ENCODE assay signal across 24 cellular contexts in genomic region chr6:153309666-153310065, GRCh38.
"Had no signal": no experiment of that assay in that cellular context is flagged by ENCODE, and none has a peak within 500 bp of the region (broad histone marks: within the 10 kb centered on the region; RNA-seq: fewer than 3 reads in every experiment).

No MANE protein-coding gene starts in this region.

- H3K36me3 ChIP-seq: esophagus squamous epithelium, heart right ventricle, left lung, right lobe of liver, tibial artery had no signal

- H3K9me3 Mint-ChIP-seq: naive thymus-derived CD8-positive, alpha-beta T cell; stimulated activated effector memory CD8-positive, alpha-beta T cell treated with anti-CD3 and anti-CD28 coated beads, Interleukin-12 subunit alpha, Interleukin-12 subunit beta, amount 100 ng/mL, for 72 hours; type B pancreatic cell had no signal

- H3K9me3 ChIP-seq: esophagus squamous epithelium, heart right ventricle, left lung, right lobe of liver, testis, tibial artery had no signal

- H3K4me3 Mint-ChIP-seq: effector memory CD8-positive, alpha-beta T cell; naive thymus-derived CD8-positive, alpha-beta T cell; stimulated activated effector memory CD8-positive, alpha-beta T cell treated with anti-CD3 and anti-CD28 coated beads, Interleukin-12 subunit alpha, Interleukin-12 subunit beta, amount 100 ng/mL, for 72 hours; type B pancreatic cell had no signal

- DNase-seq: dermis blood vessel endothelial cell; effector memory CD8-positive, alpha-beta T cell; erythroblast; esophagus squamous epithelium; foreskin melanocyte; glutamatergic neuron; heart right ventricle; hippocampal formation; left cardiac atrium; left lung; naive thymus-derived CD8-positive, alpha-beta T cell; right lobe of liver; small intestine; stimulated activated CD4-positive, alpha-beta T cell treated with anti-CD3 and anti-CD28 coated beads, Interleukin-2, amount 100 ng/mL, for 24 hours; stimulated activated CD4-positive, alpha-beta T cell treated with anti-CD3 and anti-CD28 coated beads, Interleukin-4, amount 100 ng/mL, for 24 hours; stimulated activated naive CD8-positive, alpha-beta T cell treated with anti-CD3 and anti-CD28 coated beads, Interleukin-15, Interleukin-2, amounts not matched to agents 100 U/mL and 50 U/mL, for 24 hours; substantia nigra; testis; tibial artery had no signal

- H3K27me3 ChIP-seq: esophagus squamous epithelium, heart right ventricle, left lung, right lobe of liver, testis, tibial artery had no signal

- H3K27ac ChIP-seq: coronary artery, esophagus squamous epithelium, heart right ventricle, left lung, parathyroid adenoma, right lobe of liver, testis, tibial artery had no signal

- H3K27me3 Mint-ChIP-seq: progenitor cell of endocrine pancreas had no signal

- H3K4me3 ChIP-seq: coronary artery, esophagus squamous epithelium, heart right ventricle, left lung, right lobe of liver, testis, tibial artery had no signal

- H3K36me3 Mint-ChIP-seq: naive thymus-derived CD8-positive, alpha-beta T cell; stimulated activated effector memory CD8-positive, alpha-beta T cell treated with anti-CD3 and anti-CD28 coated beads, Interleukin-12 subunit alpha, Interleukin-12 subunit beta, amount 100 ng/mL, for 72 hours; type B pancreatic cell had no signal

- H3K4me1 Mint-ChIP-seq: stimulated activated effector memory CD8-positive, alpha-beta T cell treated with anti-CD3 and anti-CD28 coated beads, Interleukin-12 subunit alpha, Interleukin-12 subunit beta, amount 100 ng/mL, for 72 hours had no signal

- H3K27ac Mint-ChIP-seq: effector memory CD8-positive, alpha-beta T cell; progenitor cell of endocrine pancreas; stimulated activated effector memory CD8-positive, alpha-beta T cell treated with anti-CD3 and anti-CD28 coated beads, Interleukin-12 subunit alpha, Interleukin-12 subunit beta, amount 100 ng/mL, for 72 hours; type B pancreatic cell had no signal

- H3K4me1 ChIP-seq: esophagus squamous epithelium, heart right ventricle, left lung, right lobe of liver, testis, tibial artery had no signal

- H3K9ac ChIP-seq: parathyroid adenoma had no signal

- H3K79me2 ChIP-seq: parathyroid adenoma had no signal

- H2AFZ ChIP-seq: parathyroid adenoma had no signal
